Comparison of ENCODE assay signal across 22 cellular contexts in the genomic region with DNA sequence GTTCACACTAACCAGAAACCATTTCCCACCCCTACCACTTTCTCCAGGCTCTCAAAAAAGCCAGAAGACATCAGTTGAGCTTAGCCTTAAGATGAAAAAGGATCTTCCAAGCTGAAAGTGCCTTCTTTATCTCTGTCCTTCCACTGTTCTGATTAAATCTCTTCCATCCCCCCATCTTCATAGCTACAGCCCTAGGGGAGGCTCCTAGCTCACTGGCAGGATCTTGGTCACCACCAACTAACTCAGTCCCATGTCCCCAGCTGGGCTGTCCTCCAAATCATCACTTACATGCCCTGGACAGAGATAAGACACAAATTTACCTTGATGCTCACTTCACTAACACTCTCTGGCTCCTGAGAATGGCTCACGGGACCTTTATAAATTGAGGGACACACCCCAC. TPM values are rescaled to one million over a fixed set of nuclear protein-coding genes. Genes with fewer than 3 reads are reported as not detected.
DNase-seq lines count a peak whose midpoint lies in the region; ATAC-seq, FAIRE-seq and TF ChIP-seq lines count a peak whose summit lies in the region.
"Had no signal": no experiment of that assay in that cellular context is flagged by ENCODE, and none has a peak within 500 bp of the region (broad histone marks: within the 10 kb centered on the region; RNA-seq: fewer than 3 reads in every experiment).

No MANE protein-coding gene starts in this region.

- peak overlapping the region; percentile 72 for H3K27ac Mint-ChIP-seq in stimulated activated naive CD8-positive, alpha-beta T cell treated with anti-CD3 and anti-CD28 coated beads, Interleukin-15, Interleukin-2, amounts not matched to agents 100 ng/mL and 50 ng/mL, for 24 hours
- peak overlapping the region; percentile 80 for H3K27ac Mint-ChIP-seq in activated CD8-positive, alpha-beta T cell treated with anti-CD3 and anti-CD28 coated beads, Interleukin-2, amount 10 ng/mL, durations not matched to agents 7 days and 5 days

- TF ChIP-seq RAD21 in H1 (IDR thresholded peaks at IDR 0.05 in 1 of 2, conservative IDR thresholded peaks at IDR 0.05 in 1 of 2; ENCODE audit: low read depth in 2 of 2, low read length in 2 of 2): no peak

- no peak overlapping the region for H2BK120ac ChIP-seq in H1 (replicated peaks; ENCODE audit: low read depth, low read length)

- H3K23me2 ChIP-seq in H1 (ENCODE audit: low read depth, low read length): 0 out of 2 replicates have a peak, but pooled peaks cover 3% of the 10 kb centered on the region

- no peaks in the 10 kb centered on the region for H4K20me1 ChIP-seq in H1 (replicated peaks in 1 of 2; ENCODE audit: control insufficient read depth in 1 of 2, insufficient read depth in 2 of 2, low read length in 2 of 2)

- no peak overlapping the region for H3K27ac ChIP-seq in H1 (ENCODE audit: low read depth, low read length)
- peak overlapping the region in 1 of 4 donors; percentile 4 for H3K27ac ChIP-seq in upper lobe of left lung
- H3K27ac ChIP-seq: adrenal gland, lower lobe of right lung, tibial artery, WERI-Rb-1 had no signal

- H3K56ac ChIP-seq in H1 (replicated peaks; ENCODE audit: insufficient read length, low read depth, low read length): no peak overlapping the region

- H3K9me3 ChIP-seq in H1 (ENCODE audit: insufficient read depth in 2 of 2, low read depth in 1 of 2, low read length in 1 of 2) (peaks cover 7 to 8% of the 10 kb centered on the region in 2 experiments; a peak in 2 of 4 replicates), upper lobe of left lung (no peaks in the 10 kb centered on the region)
- H3K9me3 ChIP-seq: adrenal gland, lower lobe of right lung, tibial artery had no signal

- peaks cover 99% of the 10 kb centered on the region for H3K4me1 Mint-ChIP-seq in stimulated activated naive CD8-positive, alpha-beta T cell treated with anti-CD3 and anti-CD28 coated beads, Interleukin-15, Interleukin-2, amounts not matched to agents 100 ng/mL and 50 ng/mL, for 24 hours (ENCODE audit: low read depth)
- H3K4me1 Mint-ChIP-seq in activated CD8-positive, alpha-beta T cell treated with anti-CD3 and anti-CD28 coated beads, Interleukin-2, amount 10 ng/mL, durations not matched to agents 7 days and 5 days (ENCODE audit: low read depth): peaks cover 98% of the 10 kb centered on the region

- H3K4ac ChIP-seq in H1 (replicated peaks; ENCODE audit: insufficient read length, low read depth, low read length): no peak overlapping the region

- no peak overlapping the region for H4K91ac ChIP-seq in H1 (replicated peaks; ENCODE audit: insufficient read length, low read length)

- TF ChIP-seq CTCF in H1 (IDR thresholded peaks at IDR 0.05; ENCODE audit: control extremely low read depth in 1 of 3, insufficient read depth in 1 of 3, low read depth in 1 of 3, low read length in 3 of 3) (no peak), upper lobe of left lung (IDR thresholded peaks at IDR 0.05) (no peak)

- H3K4me3 Mint-ChIP-seq in stimulated activated naive CD8-positive, alpha-beta T cell treated with anti-CD3 and anti-CD28 coated beads, Interleukin-15, Interleukin-2, amounts not matched to agents 100 ng/mL and 50 ng/mL, for 24 hours: peak overlapping the region; percentile 37
- H3K4me3 Mint-ChIP-seq in activated CD8-positive, alpha-beta T cell treated with anti-CD3 and anti-CD28 coated beads, Interleukin-2, amount 10 ng/mL, durations not matched to agents 7 days and 5 days: peak overlapping the region; percentile 72

- no peaks in the 10 kb centered on the region for H3K27me3 Mint-ChIP-seq in stimulated activated naive CD8-positive, alpha-beta T cell treated with anti-CD3 and anti-CD28 coated beads, Interleukin-15, Interleukin-2, amounts not matched to agents 100 ng/mL and 50 ng/mL, for 24 hours
- no peaks in the 10 kb centered on the region for H3K27me3 Mint-ChIP-seq in activated CD8-positive, alpha-beta T cell treated with anti-CD3 and anti-CD28 coated beads, Interleukin-2, amount 10 ng/mL, durations not matched to agents 7 days and 5 days (ENCODE audit: low read depth)

- H4K8ac ChIP-seq in H1 (ENCODE audit: extremely low read depth, insufficient read depth, low read length): no peak overlapping the region

- no peak for FAIRE-seq in H1 (lab: Jason Lieb, UNC)
- FAIRE-seq: bronchial epithelial cell had no signal

- no peak overlapping the region for H3K14ac ChIP-seq in H1 (ENCODE audit: insufficient read length)

- no peak overlapping the region for H2BK15ac ChIP-seq in H1 (ENCODE audit: low read length)

- H3K23ac ChIP-seq in H1 (ENCODE audit: insufficient read length): no peak overlapping the region

- no peak overlapping the region for H3K18ac ChIP-seq in H1 (ENCODE audit: extremely low read depth, low read length)

- H3K9ac ChIP-seq in H1 (replicated peaks in 1 of 4; ENCODE audit: extremely low read depth in 1 of 4, low read depth in 3 of 4, low read length in 3 of 4): no peak overlapping the region

- H3K36me3 Mint-ChIP-seq in stimulated activated naive CD8-positive, alpha-beta T cell treated with anti-CD3 and anti-CD28 coated beads, Interleukin-15, Interleukin-2, amounts not matched to agents 100 ng/mL and 50 ng/mL, for 24 hours (ENCODE audit: low read depth): peaks cover 76% of the 10 kb centered on the region
- H3K36me3 Mint-ChIP-seq in activated CD8-positive, alpha-beta T cell treated with anti-CD3 and anti-CD28 coated beads, Interleukin-2, amount 10 ng/mL, durations not matched to agents 7 days and 5 days (ENCODE audit: low read depth): peaks cover 91% of the 10 kb centered on the region

- H4K5ac ChIP-seq in H1 (ENCODE audit: insufficient read length, low read depth, low read length): no peak overlapping the region

- no peak overlapping the region for H3K4me3 ChIP-seq in H1 (ENCODE audit: extremely low read depth in 1 of 4, insufficient read depth in 2 of 4, low read depth in 3 of 4, low read length in 4 of 4)
- H3K4me3 ChIP-seq in upper lobe of left lung: no peak overlapping the region
- H3K4me3 ChIP-seq: adrenal gland, lower lobe of right lung, tibial artery had no signal

- no peaks in the 10 kb centered on the region for H3K9me3 Mint-ChIP-seq in stimulated activated naive CD8-positive, alpha-beta T cell treated with anti-CD3 and anti-CD28 coated beads, Interleukin-15, Interleukin-2, amounts not matched to agents 100 ng/mL and 50 ng/mL, for 24 hours
- H3K9me3 Mint-ChIP-seq in activated CD8-positive, alpha-beta T cell treated with anti-CD3 and anti-CD28 coated beads, Interleukin-2, amount 10 ng/mL, durations not matched to agents 7 days and 5 days (ENCODE audit: insufficient read depth): no peaks in the 10 kb centered on the region

- H3K79me2 ChIP-seq in H1 (ENCODE audit: control insufficient read depth in 1 of 2, insufficient read depth in 2 of 2, low read length in 2 of 2): no peaks in the 10 kb centered on the region

- WGBS in H1 (ENCODE audit: extremely low coverage in 1 of 2, insufficient coverage in 1 of 2, insufficient read length in 1 of 2, insufficient replicate concordance in 2 of 2, low coverage in 1 of 2, low lambda C conversion rate in 2 of 2, missing lambda C conversion rate in 1 of 2), 2 experiments: 86% methylated on average over 1 of the region's 1 CpG; no CpG with 5 or more reads in 1 of the 2 experiments
- WGBS in upper lobe of left lung, 2 donors: 100% methylated on average over 1 of the region's 1 CpG

- no peak for ATAC-seq in stimulated activated naive CD8-positive, alpha-beta T cell treated with anti-CD3 and anti-CD28 coated beads, Interleukin-15, Interleukin-2, amounts not matched to agents 100 U/mL and 50 U/mL, for 24 hours
- no peak for ATAC-seq in activated CD8-positive, alpha-beta T cell treated with anti-CD3 and anti-CD28 coated beads, Interleukin-2, amount 10 ng/mL, durations not matched to agents 7 days and 5 days
- ATAC-seq in upper lobe of left lung (ENCODE audit: low FRiP score in 2 of 2): no peak
- ATAC-seq in GM18868 (IDR thresholded peaks at IDR 0.05; ENCODE audit: unreplicated experiment): no peak
- ATAC-seq: lower lobe of right lung, Right ventricle myocardium inferior had no signal

- DNase-seq in stimulated activated naive CD8-positive, alpha-beta T cell treated with anti-CD3 and anti-CD28 coated beads, Interleukin-15, Interleukin-2, amounts not matched to agents 100 U/mL and 50 U/mL, for 24 hours: no peak
- no peak for DNase-seq in activated CD8-positive, alpha-beta T cell treated with anti-CD3 and anti-CD28 coated beads, Interleukin-2, amount 10 ng/mL, durations not matched to agents 7 days and 5 days
- DNase-seq in H1 (ENCODE audit: low read depth in 1 of 2, low spot score in 2 of 2) (no peak), NCI-H446 (lab: John Stamatoyannopoulos, UW) (no peak), upper lobe of left lung (no peak)
- DNase-seq: adrenal gland, dermis blood vessel endothelial cell, lower lobe of right lung, NCI-H1105, NCI-H526, retina, SW 1271, tibial artery, WERI-Rb-1 had no signal

- H3K4me1 ChIP-seq in H1 (replicated peaks in 1 of 4; ENCODE audit: control insufficient read depth in 3 of 4, insufficient read depth in 4 of 4, low read length in 3 of 4) (peaks cover 12 to 22% (median 18%) of the 10 kb centered on the region in 4 experiments), upper lobe of left lung (peaks cover 29 to 48% (median 35%) of the 10 kb centered on the region in 4 donors)

- H2BK5ac ChIP-seq in H1 (ENCODE audit: low read depth, low read length): no peak overlapping the region

- CTCF ChIA-PET in activated CD8-positive, alpha-beta T cell treated with anti-CD3 and anti-CD28 coated beads, Interleukin-2, amount 10 ng/mL, durations not matched to agents 7 days and 5 days (lab: Charles Lee): interaction anchor here (1.1 to 11.4 kb wide), 10 partner anchors 9 to 64 kb away, joined by 3 to 107 read pairs (median 14); a partner anchor contains a TSS
- CTCF ChIA-PET in H1 (lab: Charles Lee; ENCODE audit: partially characterized antibody): interaction anchor here (0.7 to 2.3 kb wide), 13 partner anchors 8 to 327 kb away, joined by 3 to 15 read pairs (median 5); a partner anchor contains a TSS

- no peak overlapping the region for H3K4me2 ChIP-seq in H1 (ENCODE audit: insufficient read depth in 1 of 2, low read depth in 2 of 2, low read length in 2 of 2)

- H2AFZ ChIP-seq in H1 (ENCODE audit: low read length): no peak overlapping the region

- TF ChIP-seq POLR2A in H1 (IDR thresholded peaks at IDR 0.05; ENCODE audit: control extremely low read depth in 1 of 2, low read depth in 2 of 2, low read length in 2 of 2) (no peak), upper lobe of left lung (IDR thresholded peaks at IDR 0.05) (no peak)

- H3K36me3 ChIP-seq in H1 (ENCODE audit: control insufficient read depth in 2 of 4, insufficient read depth in 4 of 4, low read length in 3 of 4) (no peaks in the 10 kb centered on the region), upper lobe of left lung (peaks cover 0 to 35% (median 2%) of the 10 kb centered on the region in 4 donors)
- H3K36me3 ChIP-seq: adrenal gland, tibial artery, WERI-Rb-1 had no signal

- no peak overlapping the region for H2AK5ac ChIP-seq in H1 (ENCODE audit: low read depth, low read length)

- no peak overlapping the region; the same call in 1 of the 2 replicates for H2BK12ac ChIP-seq in H1 (ENCODE audit: low read depth, low read length)

- no peaks in the 10 kb centered on the region for H3K27me3 ChIP-seq in H1 (replicated peaks in 1 of 4; ENCODE audit: control insufficient read depth in 3 of 4, extremely low read depth in 1 of 4, insufficient read depth in 3 of 4, low read length in 3 of 4)
- no peaks in the 10 kb centered on the region for H3K27me3 ChIP-seq in upper lobe of left lung
- H3K27me3 ChIP-seq: adrenal gland, tibial artery had no signal

- H3K79me1 ChIP-seq in H1 (ENCODE audit: low read depth, low read length): no peaks in the 10 kb centered on the region

- POLR2A ChIA-PET in activated CD8-positive, alpha-beta T cell treated with anti-CD3 and anti-CD28 coated beads, Interleukin-2, amount 10 ng/mL, durations not matched to agents 7 days and 5 days (lab: Charles Lee): interaction anchor here (0.6 to 21.2 kb wide), 12 partner anchors 9 to 63 kb away, joined by 3 to 898 read pairs (median 4); a partner anchor contains a TSS
- POLR2A ChIA-PET in H1 (lab: Charles Lee; ENCODE audit: partially characterized antibody): interaction anchor here (0.6 to 1.3 kb wide), 2 partner anchors 25 to 159 kb away, joined by 3 to 5 read pairs; no protein-coding TSS in a partner anchor

- H2BK20ac ChIP-seq in H1 (ENCODE audit: low read length): peak overlapping the region; percentile 15; the same call in 1 of the 2 replicates

- TF ChIP-seq EP300 in H1 (IDR thresholded peaks at IDR 0.05; ENCODE audit: borderline replicate concordance in 1 of 2, low read depth in 2 of 2, low read length in 2 of 2) (no peak), upper lobe of left lung (IDR thresholded peaks at IDR 0.05) (no peak)

RNA-seq across cellular contexts. Expression of a gene that starts 14.3 kb away (rescaled TPM):
- total RNA-seq in activated CD8-positive, alpha-beta T cell treated with anti-CD3 and anti-CD28 coated beads, Interleukin-2, amount 10 ng/mL, durations not matched to agents 7 days and 5 days: 100 to 1,000 TPM; 386 TPM
- 0.26 and 0.42 TPM in 2 replicates for total RNA-seq in H1 (2021; fragmentation: NEBNext Ultra II Directional; extraction: Animal tissue kit (Norgen Biotek cat#: 25700))
- 0.11 and 0.33 TPM in 2 replicates for polyA plus RNA-seq in H1 (2011; rRNA removed)
- polyA plus RNA-seq in H1 (2011; cell fraction: cytosol; rRNA removed): 0.25 TPM
- not detected for polyA plus RNA-seq in H1 (2011; cell fraction: nucleus; rRNA removed)
- 0.14 to 0.25 TPM (median 0.19 TPM) in 4 replicates for polyA plus RNA-seq in H1 (2012, experiment 1 of 2)
- 0.08 TPM for polyA plus RNA-seq in H1 (2012, experiment 2 of 2)
- 0.47 TPM for polyA plus RNA-seq in H1 (2013, experiment 1 of 2)
- 0.37 TPM for polyA plus RNA-seq in H1 (2013, experiment 2 of 2)
- 0.22 and 0.24 TPM in 2 replicates for polyA minus RNA-seq in H1 (2011; rRNA and poly(A)+ RNA removed)
- not detected for polyA minus RNA-seq in H1 (2011; cell fraction: cytosol; rRNA and poly(A)+ RNA removed)
- 0.30 TPM for polyA minus RNA-seq in H1 (2011; cell fraction: nucleus; rRNA and poly(A)+ RNA removed)
- 100 to 1,000 TPM in 1 of 6 donors, 10 to 100 TPM in 5; 43.0 to 148 (median 68.6) TPM for total RNA-seq in upper lobe of left lung
- total RNA-seq: bronchial epithelial cell, fibroblast of villous mesenchyme, HT-29, LHCN-M2 had no signal

RNA-seq across cellular contexts. Expression of a gene that starts 50.5 kb away (rescaled TPM):
- total RNA-seq in activated CD8-positive, alpha-beta T cell treated with anti-CD3 and anti-CD28 coated beads, Interleukin-2, amount 10 ng/mL, durations not matched to agents 7 days and 5 days: not detected
- 1.4 and 1.6 TPM in 2 replicates for total RNA-seq in H1 (2021; fragmentation: NEBNext Ultra II Directional; extraction: Animal tissue kit (Norgen Biotek cat#: 25700))
- polyA plus RNA-seq in H1 (2011; rRNA removed): 0.17 and 0.24 TPM in 2 replicates
- polyA plus RNA-seq in H1 (2011; cell fraction: cytosol; rRNA removed): 0.30 TPM
- 0.20 TPM for polyA plus RNA-seq in H1 (2011; cell fraction: nucleus; rRNA removed)
- not detected in 4 replicates for polyA plus RNA-seq in H1 (2012, experiment 1 of 2)
- not detected for polyA plus RNA-seq in H1 (2012, experiment 2 of 2)
- 1.6 TPM for polyA plus RNA-seq in H1 (2013, experiment 1 of 2)
- 1.1 TPM for polyA plus RNA-seq in H1 (2013, experiment 2 of 2)
- polyA minus RNA-seq in H1 (2011; rRNA and poly(A)+ RNA removed): not detected in 2 replicates
- polyA minus RNA-seq in H1 (2011; cell fraction: cytosol; rRNA and poly(A)+ RNA removed): not detected
- polyA minus RNA-seq in H1 (2011; cell fraction: nucleus; rRNA and poly(A)+ RNA removed): not detected
- total RNA-seq in upper lobe of left lung: not detected
- total RNA-seq: bronchial epithelial cell, dermis blood vessel endothelial cell, fibroblast of villous mesenchyme, HT-29, LHCN-M2, lower lobe of right lung, omental fat pad, Right ventricle myocardium inferior had no signal

Comparison
In these comparisons a context has a peak if more than half of its experiments do, and no peak if none do; other contexts are left out.
1. RNA of a gene that starts 14.3 kb away (total RNA-seq): 386 TPM in activated CD8-positive, alpha-beta T cell treated with anti-CD3 and anti-CD28 coated beads, Interleukin-2, amount 10 ng/mL, durations not matched to agents 7 days and 5 days and 43.0 to 148 TPM in upper lobe of left lung; 0.26 to 0.42 TPM in H1; every median in the first group is over 10 times any median in the second.